8 cellular contexts compared by ENCODE assay signal in genomic region chr5:134176523-134177196, GRCh38. TPM values are rescaled to one million over a fixed set of nuclear protein-coding genes. Genes with fewer than 3 reads are reported as not detected.
DNase-seq lines count a peak whose midpoint lies in the region; ATAC-seq and TF ChIP-seq lines count a peak whose summit lies in the region.

SKP1 (minus strand) TSS chr5:134176950; CDS start chr5:134174022, 2,928 bp downstream.

- H3K27ac ChIP-seq in caudate nucleus (ENCODE audit: low read depth, low read length): peak within 1 kb of the TSS; percentile 95
- peak within 1 kb of the TSS; percentile 97 to 100 (median 99) for H3K27ac ChIP-seq in spleen

- intact Hi-C loops in spleen (cut with DNase I; ENCODE audit: low total_unique reads): loop anchor here (10.0 kb wide), 1 partner anchor 558 kb away; the partner anchor contains the start of gene CAMLG

- peaks cover 0 to 22% (median 20%) of the 10 kb centered on the region in 6 donors for H3K36me3 ChIP-seq in spleen

- DNase-seq in ACHN (peak; percentile 80), NCI-H2196 treated with DMSO at 0.1 percent for 48 hours (lab: John Stamatoyannopoulos, UW; ENCODE audit: unreplicated experiment) (peak; percentile 76), caudate nucleus (lab: John Stamatoyannopoulos, UW) (peak in 59 of 61 donors; percentile 43 to 91 (median 77)), inferior parietal cortex (ENCODE audit: extremely low spot score) (peak; percentile 84), spleen (peak; percentile 96)
- DNase-seq in activated CD4-positive, CD25-positive, alpha-beta regulatory T cell treated with anti-CD3 and anti-CD28 coated beads, Interleukin-2, amount 50 U/mL, for 16 hours (ENCODE audit: low read depth, low spot score): peak; percentile 73

- H3K27me3 ChIP-seq in spleen (replicated peaks in 1 of 7): no peaks in the 10 kb centered on the region

- peak within 1 kb of the TSS; percentile 72 to 97 (median 88) for H3K4me3 ChIP-seq in spleen

- peaks cover 26 to 55% (median 38%) of the 10 kb centered on the region in 6 donors for H3K4me1 ChIP-seq in spleen

- peak; percentile 43 for ATAC-seq in GM18858 (IDR thresholded peaks at IDR 0.05; ENCODE audit: unreplicated experiment)
- peak; percentile 75 for ATAC-seq in HG03066 (IDR thresholded peaks at IDR 0.05; ENCODE audit: low read depth, unreplicated experiment)

- WGBS in spleen, 5 donors: 0 to 1% (median 1%) methylated on average over 25 to 83 of the region's 83 CpGs

- peak; percentile 66 to 96 (median 84) for TF ChIP-seq POLR2A in spleen (IDR thresholded peaks at IDR 0.05)

- in situ Hi-C loops in ACHN (cut with HindIII; ENCODE audit: low pct_ligation_motif_present, low pct_unique_long_range_greater_than_20kb, low sequenced_read_pairs): no loop called here

- H3K9me3 ChIP-seq in spleen: no peaks in the 10 kb centered on the region

- no peak for TF ChIP-seq CTCF in spleen (IDR thresholded peaks at IDR 0.05 in 8 of 11, conservative IDR thresholded peaks at IDR 0.05 in 3 of 11)

RNA-seq across cellular contexts. Expression of gene SKP1, which starts in this region (rescaled TPM):
- 100 to 1,000 TPM; 121 to 246 (median 193) TPM for total RNA-seq in spleen
- polyA plus RNA-seq in spleen: 100 to 1,000 TPM; 142 to 354 (median 228) TPM

Comparison
In these comparisons a context has a peak if more than half of its experiments do, and no peak if none do; other contexts are left out.
1. Peak in every context shown above with its lines: DNase-seq, ATAC-seq, H3K4me3 ChIP-seq and H3K27ac ChIP-seq.